In the genomic region with DNA sequence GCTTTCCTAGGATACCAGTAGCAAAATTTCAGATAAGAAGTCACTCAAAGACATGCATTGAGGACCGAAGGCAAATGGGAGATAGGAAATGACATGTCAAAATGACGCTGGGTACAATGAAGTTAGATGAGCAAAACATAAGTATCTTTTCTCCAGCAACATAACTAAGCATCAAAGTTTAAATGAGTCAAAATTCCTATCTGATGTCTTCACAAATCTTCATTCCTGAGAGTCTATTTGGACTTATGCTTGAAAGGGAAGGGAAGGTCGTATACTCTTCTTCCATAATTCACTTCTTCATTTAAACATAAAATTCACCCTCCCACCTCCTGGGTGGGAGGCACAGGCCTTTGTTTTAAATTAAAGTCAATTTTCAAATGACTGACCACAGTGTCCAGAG, we compare ENCODE assay signal across 23 cellular contexts. TPM values are rescaled to one million over a fixed set of nuclear protein-coding genes. Genes with fewer than 3 reads are reported as not detected.
DNase-seq lines count a peak whose midpoint lies in the region; TF ChIP-seq lines count a peak whose summit lies in the region.
"Had no signal": no experiment of that assay in that cellular context is flagged by ENCODE, and none has a peak within 500 bp of the region (broad histone marks: within the 10 kb centered on the region; RNA-seq: fewer than 3 reads in every experiment).

No MANE protein-coding gene starts in this region.

- H3K4me3 ChIP-seq in GM23248 (no peak overlapping the region), adipocyte (ENCODE audit: low read length) (no peak overlapping the region), osteoblast (ENCODE audit: insufficient read depth, low read length) (no peak overlapping the region)
- H3K4me3 ChIP-seq: A549, GM12878, HAP-1, MG63, PC-9 had no signal

- 29 to 37% methylated on average over 3 of the region's 3 CpGs for WGBS in GM23248 (ENCODE audit: low coverage in 1 of 2, low lambda C conversion rate in 2 of 2, missing lambda C conversion rate in 2 of 2), 2 experiments

- H3F3A ChIP-seq in GM23248 (ENCODE audit: insufficient read depth): peaks cover 19% of the 10 kb centered on the region

- no peaks in the 10 kb centered on the region for H3K9me3 ChIP-seq in GM23248 (ENCODE audit: low read depth)
- no peaks in the 10 kb centered on the region for H3K9me3 ChIP-seq in adipocyte (ENCODE audit: control insufficient read depth, low read length)
- no peaks in the 10 kb centered on the region for H3K9me3 ChIP-seq in osteoblast (ENCODE audit: low read depth, low read length)
- H3K9me3 ChIP-seq: A549, HAP-1, MG63 had no signal

- H3K4me2 ChIP-seq in GM23248 (ENCODE audit: unreplicated experiment) (peak overlapping the region; percentile 40), osteoblast (ENCODE audit: insufficient read depth, low read length) (peak overlapping the region; percentile 2)
- H3K4me2 ChIP-seq: A549, PC-9 had no signal

- no peaks in the 10 kb centered on the region for H3K27me3 ChIP-seq in GM23248 (replicated peaks; ENCODE audit: insufficient read depth)
- no peaks in the 10 kb centered on the region for H3K27me3 ChIP-seq in adipocyte (replicated peaks; ENCODE audit: control insufficient read depth, insufficient read depth, low read length)
- H3K27me3 ChIP-seq in osteoblast (ENCODE audit: insufficient read depth, low read length): no peaks in the 10 kb centered on the region
- H3K27me3 ChIP-seq: MG63 had no signal

- DNase-seq in AG20443 (ENCODE audit: low spot score): peak; percentile 34
- DNase-seq in GM23248: peak; percentile 60
- DNase-seq in adipocyte (ENCODE audit: low read depth): peak; percentile 29
- DNase-seq in osteoblast (ENCODE audit: insufficient read length, low spot score, missing footprints): peak; percentile 85
- DNase-seq in cerebellum (ENCODE audit: low spot score): no peak
- no peak for DNase-seq in AML-193 (lab: John Stamatoyannopoulos, UW)
- DNase-seq in NCI-H1417 treated with DMSO at 0.1 percent for 48 hours (lab: John Stamatoyannopoulos, UW): no peak
- DNase-seq: C1 segment of cervical spinal cord; Calu3; CD8-positive, alpha-beta memory T cell; MG63; NCI-H1436; NCI-H1930; NCI-H226; NCI-H510A treated with DMSO at 0.1 percent for 48 hours; NCI-H748 treated with DMSO at 0.1 percent for 48 hours; PC-9; RPMI8226; SHP77 had no signal

- H3K79me2 ChIP-seq in GM23248 (ENCODE audit: insufficient read depth): no peaks in the 10 kb centered on the region
- H3K79me2 ChIP-seq in osteoblast (ENCODE audit: insufficient read depth, low read length): no peaks in the 10 kb centered on the region

- in situ Hi-C loops in GM23248 (cut with MboI): no loop called here

- H3K4me1 ChIP-seq in GM23248 (ENCODE audit: insufficient read depth) (peaks cover 17% of the 10 kb centered on the region), adipocyte (ENCODE audit: control insufficient read depth, insufficient read depth, low read length) (peaks cover 23% of the 10 kb centered on the region), osteoblast (ENCODE audit: insufficient read depth, low read length) (peaks cover 13% of the 10 kb centered on the region)
- H3K4me1 ChIP-seq: A549, HAP-1 had no signal

- H3K9ac ChIP-seq in GM23248: no peak overlapping the region
- no peak overlapping the region for H3K9ac ChIP-seq in adipocyte (ENCODE audit: low read length)

- H2AFZ ChIP-seq in GM23248 (no peak overlapping the region), osteoblast (ENCODE audit: low read length) (no peak overlapping the region)
- H2AFZ ChIP-seq: PC-9 had no signal

- no peaks in the 10 kb centered on the region for H4K20me1 ChIP-seq in GM23248 (ENCODE audit: insufficient read depth)
- H4K20me1 ChIP-seq in osteoblast (ENCODE audit: insufficient read depth, low read length): no peaks in the 10 kb centered on the region

- TF ChIP-seq CTCF in osteoblast (IDR thresholded peaks at IDR 0.05; ENCODE audit: extremely low read depth, low read depth, low read length): no peak

- H3K9me2 ChIP-seq in GM23248 (ENCODE audit: insufficient read depth): no peaks in the 10 kb centered on the region

- peaks cover 24% of the 10 kb centered on the region for H3K36me3 ChIP-seq in GM23248 (ENCODE audit: low read depth)
- H3K36me3 ChIP-seq in adipocyte (ENCODE audit: control insufficient read depth, insufficient read depth, low read length, severe bottlenecking): peaks cover 56% of the 10 kb centered on the region
- peaks cover 43% of the 10 kb centered on the region for H3K36me3 ChIP-seq in osteoblast (ENCODE audit: insufficient read depth, low read length)

- peak overlapping the region; percentile 47 for H3K27ac ChIP-seq in GM23248
- H3K27ac ChIP-seq in osteoblast (ENCODE audit: low read depth, low read length): peak overlapping the region; percentile 26
- H3K27ac ChIP-seq: A549, PC-9 had no signal

RNA-seq across cellular contexts. Expression of gene TMEM81, which starts 4.1 kb away (rescaled TPM):
- 0.51 and 2.2 TPM in 2 replicates for total RNA-seq in GM23248 (2014; rRNA removed; shearing (Covaris generic))
- polyA plus RNA-seq in GM23248 (2016; fragmentation: Nextera tagmentation; extraction: Ambion mirVana): 0.75 and 0.95 TPM in 2 replicates
- total RNA-seq in osteoblast (1.5 and 1.8 TPM in 2 replicates), cerebellum (3.4 TPM)

RNA-seq across cellular contexts. Expression of gene RBBP5, which starts 33.4 kb away (rescaled TPM):
- total RNA-seq in GM23248 (2014; rRNA removed; shearing (Covaris generic)): 14.3 and 30.2 TPM in 2 replicates
- polyA plus RNA-seq in GM23248 (2016; fragmentation: Nextera tagmentation; extraction: Ambion mirVana): 13.6 and 14.7 TPM in 2 replicates
- total RNA-seq in osteoblast (16.5 and 19.5 TPM in 2 replicates), cerebellum (18.4 TPM)

RNA-seq across cellular contexts. Expression of gene CNTN2, which starts 45.3 kb away (rescaled TPM):
- not detected in 2 replicates for total RNA-seq in GM23248 (2014; rRNA removed; shearing (Covaris generic))
- not detected in 2 replicates for polyA plus RNA-seq in GM23248 (2016; fragmentation: Nextera tagmentation; extraction: Ambion mirVana)
- under 0.01 TPM in 1 of 2 replicates, not detected in the other for total RNA-seq in osteoblast
- 47.4 TPM for total RNA-seq in cerebellum
- total RNA-seq: Calu3; CD8-positive, alpha-beta memory T cell; GM12878; LHCN-M2; PC-9 had no signal
- polyA plus RNA-seq: A549; CD8-positive, alpha-beta memory T cell had no signal

Comparison
In these comparisons a context has a peak if more than half of its experiments do, and no peak if none do; other contexts are left out.
1. DNase-seq: peak in AG20443 (single experiment), GM23248 (single experiment), adipocyte (single experiment) and osteoblast (single experiment); none in cerebellum (single experiment), AML-193 (0 of 2) and NCI-H1417 treated with DMSO at 0.1 percent for 48 hours (single experiment).
2. RNA of gene CNTN2, which starts 45.3 kb away (total RNA-seq): 47.4 TPM in cerebellum (single experiment); not detected in GM23248 and under 0.01 TPM in osteoblast; every median in the first group is over 10 times any median in the second.